ENCODE assay signal across 11 cellular contexts in the genomic region with DNA sequence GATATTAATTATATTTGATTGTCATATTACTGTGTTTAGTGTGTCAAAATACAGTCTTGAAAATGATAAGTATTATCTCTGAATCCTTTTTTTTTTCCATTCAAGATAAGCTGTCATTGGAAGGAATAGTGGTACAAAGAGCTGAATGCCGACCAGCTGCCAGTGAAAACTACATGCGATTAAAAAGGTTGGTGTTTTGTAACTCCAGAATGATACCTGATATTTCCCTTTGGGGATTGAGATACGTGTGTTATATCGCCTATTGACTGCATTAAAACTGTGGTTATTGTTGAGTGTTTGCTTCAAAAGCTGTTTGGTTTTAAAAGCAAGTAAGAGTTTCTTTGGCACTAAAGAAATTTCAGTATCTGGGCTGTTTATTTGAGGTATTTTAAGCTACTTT. TPM values are rescaled to one million over a fixed set of nuclear protein-coding genes. Genes with fewer than 3 reads are reported as not detected.
DNase-seq lines count a peak whose midpoint lies in the region; ATAC-seq, FAIRE-seq and TF ChIP-seq lines count a peak whose summit lies in the region.
"Had no signal": no experiment of that assay in that cellular context is flagged by ENCODE, and none has a peak within 500 bp of the region (broad histone marks: within the 10 kb centered on the region; RNA-seq: fewer than 3 reads in every experiment).

No MANE protein-coding gene starts in this region.

- H3K27ac ChIP-seq in foreskin keratinocyte (peak overlapping the region; percentile 96), smooth muscle cell (ENCODE audit: low read depth) (peak overlapping the region; percentile 96)

- H3K79me2 ChIP-seq in smooth muscle cell (ENCODE audit: low read depth) = no peaks in the 10 kb centered on the region

- H2AFZ ChIP-seq in smooth muscle cell (ENCODE audit: low read depth) = no peak overlapping the region

- H3K36me3 ChIP-seq in smooth muscle cell (ENCODE audit: low read depth) = no peaks in the 10 kb centered on the region

- H3K4me1 ChIP-seq in foreskin keratinocyte (peaks cover 39% of the 10 kb centered on the region), smooth muscle cell (ENCODE audit: low read depth) (peaks cover 17% of the 10 kb centered on the region)

- H3K4me1 Mint-ChIP-seq in glutamatergic neuron (ENCODE audit: low read depth, unreplicated experiment) = peaks cover 3% of the 10 kb centered on the region

- no peaks in the 10 kb centered on the region for H4K20me1 ChIP-seq in smooth muscle cell (ENCODE audit: low read depth)

- no peaks in the 10 kb centered on the region for H3K9me3 ChIP-seq in smooth muscle cell (replicated peaks; ENCODE audit: low read depth)

- H3K4me3 Mint-ChIP-seq in glutamatergic neuron (ENCODE audit: unreplicated experiment) = no peak overlapping the region
- H3K4me3 Mint-ChIP-seq: activated CD4-positive, alpha-beta memory T cell treated with anti-CD3 and anti-CD28 coated beads, Interleukin-2, amount 10 ng/mL, durations not matched to agents 7 days and 5 days; stimulated activated naive B cell treated with anti-CD40 and anti-IgM and Interleukin-4, amounts not matched to agents 10 μg/mL and 1 μg/mL and 100 μg/mL, for 72 hours had no signal

- H3K27me3 ChIP-seq in foreskin keratinocyte = no peaks in the 10 kb centered on the region
- no peaks in the 10 kb centered on the region for H3K27me3 ChIP-seq in smooth muscle cell (ENCODE audit: low read depth)

- no peaks in the 10 kb centered on the region for H3K27me3 Mint-ChIP-seq in glutamatergic neuron (ENCODE audit: unreplicated experiment)
- H3K27me3 Mint-ChIP-seq: activated CD4-positive, alpha-beta memory T cell treated with anti-CD3 and anti-CD28 coated beads, Interleukin-2, amount 10 ng/mL, durations not matched to agents 7 days and 5 days; stimulated activated naive B cell treated with anti-CD40 and anti-IgM and Interleukin-4, amounts not matched to agents 10 μg/mL and 1 μg/mL and 100 μg/mL, for 72 hours had no signal

- no peaks in the 10 kb centered on the region for H3K9me3 Mint-ChIP-seq in glutamatergic neuron (ENCODE audit: unreplicated experiment)
- H3K9me3 Mint-ChIP-seq: activated CD4-positive, alpha-beta memory T cell treated with anti-CD3 and anti-CD28 coated beads, Interleukin-2, amount 10 ng/mL, durations not matched to agents 7 days and 5 days had no signal

- H3K4me2 ChIP-seq in smooth muscle cell = peak overlapping the region; percentile 67

- no peak overlapping the region for H3K27ac Mint-ChIP-seq in glutamatergic neuron (ENCODE audit: unreplicated experiment)
- H3K27ac Mint-ChIP-seq: activated CD4-positive, alpha-beta memory T cell treated with anti-CD3 and anti-CD28 coated beads, Interleukin-2, amount 10 ng/mL, durations not matched to agents 7 days and 5 days; stimulated activated naive B cell treated with anti-CD40 and anti-IgM and Interleukin-4, amounts not matched to agents 10 μg/mL and 1 μg/mL and 100 μg/mL, for 72 hours had no signal

- TF ChIP-seq CTCF in foreskin keratinocyte (conservative IDR thresholded peaks at IDR 0.05) (no peak), smooth muscle cell (IDR thresholded peaks at IDR 0.05; ENCODE audit: borderline replicate concordance, insufficient read depth, poor library complexity, severe bottlenecking) (no peak), glutamatergic neuron (IDR thresholded peaks at IDR 0.05; ENCODE audit: partially characterized antibody, unreplicated experiment) (no peak)

- no peaks in the 10 kb centered on the region for H3K36me3 Mint-ChIP-seq in glutamatergic neuron (ENCODE audit: unreplicated experiment)

- peak; percentile 10 for FAIRE-seq in RCC 7860 (lab: Jason Lieb, UNC)

- peaks cover 3% of the 10 kb centered on the region for H3F3A ChIP-seq in smooth muscle cell (ENCODE audit: low read depth)

- DNase-seq in NCI-H1105 (lab: John Stamatoyannopoulos, UW) (peak; percentile 38), RCC 7860 (ENCODE audit: low spot score) (no peak), foreskin keratinocyte (peak in 1 of 2 donors; percentile 26), smooth muscle cell (lab: John Stamatoyannopoulos, UW; ENCODE audit: unreplicated experiment) (no peak), glutamatergic neuron (no peak), epidermal melanocyte (ENCODE audit: insufficient read length, low spot score) (no peak)
- DNase-seq: activated CD4-positive, alpha-beta memory T cell treated with anti-CD3 and anti-CD28 coated beads, Interleukin-2, amount 10 ng/mL, durations not matched to agents 7 days and 5 days; MM.1S; stimulated activated naive B cell treated with anti-CD40 and anti-IgM and Interleukin-4, amounts not matched to agents 10 μg/mL and 1 μg/mL and 100 μg/mL, for 72 hours had no signal

- H3K9ac ChIP-seq in smooth muscle cell (ENCODE audit: low read depth) = peak overlapping the region; percentile 79

- ATAC-seq in foreskin keratinocyte (no peak), HG03457 (IDR thresholded peaks at IDR 0.05; ENCODE audit: unreplicated experiment) (no peak)

- no peak overlapping the region for H3K4me3 ChIP-seq in smooth muscle cell

- WGBS in smooth muscle cell (ENCODE audit: low lambda C conversion rate) = 95% methylated on average over 4 of the region's 4 CpGs

RNA-seq across cellular contexts. Expression of a gene that starts 6.5 kb away (rescaled TPM):
- 0.14 and 0.21 TPM in 2 replicates for total RNA-seq in foreskin keratinocyte
- polyA plus RNA-seq in foreskin keratinocyte = 0.12 and 0.17 TPM in 2 replicates
- total RNA-seq in smooth muscle cell = not detected in 2 replicates
- 0.46 TPM in 1 of 2 replicates, not detected in the other for polyA plus RNA-seq in smooth muscle cell
- not detected for total RNA-seq in glutamatergic neuron (ENCODE audit: unreplicated experiment)
- total RNA-seq: activated CD4-positive, alpha-beta memory T cell treated with anti-CD3 and anti-CD28 coated beads, Interleukin-2, amount 10 ng/mL, durations not matched to agents 7 days and 5 days; mesenteric fat pad had no signal
